ENCODE assay signal across 1 cellular context in the genomic region with DNA sequence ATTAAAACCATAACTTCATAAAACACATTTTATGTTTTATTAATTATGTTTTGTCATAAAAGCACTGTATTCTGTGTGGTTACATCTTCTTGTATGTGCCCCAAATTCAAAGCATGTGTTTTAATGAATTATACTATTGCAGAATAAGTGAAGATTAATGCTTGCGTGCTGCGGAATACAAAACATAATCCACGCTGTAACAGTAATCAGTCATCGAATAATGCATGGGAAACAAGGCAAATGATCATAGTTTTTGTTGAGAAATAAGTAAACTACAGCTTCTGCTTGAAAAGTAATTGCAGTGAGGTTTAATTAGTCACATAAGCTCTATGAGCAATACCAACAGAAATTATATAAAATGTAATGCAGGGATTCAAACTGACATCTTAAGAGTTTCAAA.
TF ChIP-seq lines count a peak whose summit lies in the region.

No MANE protein-coding gene starts in this region.

TF ChIP-seq in GM23338, 12 proteins besides CTCF, POLR2A, EP300 and RAD21 (continued from another document):
- TF ChIP-seq, protein P1, sequence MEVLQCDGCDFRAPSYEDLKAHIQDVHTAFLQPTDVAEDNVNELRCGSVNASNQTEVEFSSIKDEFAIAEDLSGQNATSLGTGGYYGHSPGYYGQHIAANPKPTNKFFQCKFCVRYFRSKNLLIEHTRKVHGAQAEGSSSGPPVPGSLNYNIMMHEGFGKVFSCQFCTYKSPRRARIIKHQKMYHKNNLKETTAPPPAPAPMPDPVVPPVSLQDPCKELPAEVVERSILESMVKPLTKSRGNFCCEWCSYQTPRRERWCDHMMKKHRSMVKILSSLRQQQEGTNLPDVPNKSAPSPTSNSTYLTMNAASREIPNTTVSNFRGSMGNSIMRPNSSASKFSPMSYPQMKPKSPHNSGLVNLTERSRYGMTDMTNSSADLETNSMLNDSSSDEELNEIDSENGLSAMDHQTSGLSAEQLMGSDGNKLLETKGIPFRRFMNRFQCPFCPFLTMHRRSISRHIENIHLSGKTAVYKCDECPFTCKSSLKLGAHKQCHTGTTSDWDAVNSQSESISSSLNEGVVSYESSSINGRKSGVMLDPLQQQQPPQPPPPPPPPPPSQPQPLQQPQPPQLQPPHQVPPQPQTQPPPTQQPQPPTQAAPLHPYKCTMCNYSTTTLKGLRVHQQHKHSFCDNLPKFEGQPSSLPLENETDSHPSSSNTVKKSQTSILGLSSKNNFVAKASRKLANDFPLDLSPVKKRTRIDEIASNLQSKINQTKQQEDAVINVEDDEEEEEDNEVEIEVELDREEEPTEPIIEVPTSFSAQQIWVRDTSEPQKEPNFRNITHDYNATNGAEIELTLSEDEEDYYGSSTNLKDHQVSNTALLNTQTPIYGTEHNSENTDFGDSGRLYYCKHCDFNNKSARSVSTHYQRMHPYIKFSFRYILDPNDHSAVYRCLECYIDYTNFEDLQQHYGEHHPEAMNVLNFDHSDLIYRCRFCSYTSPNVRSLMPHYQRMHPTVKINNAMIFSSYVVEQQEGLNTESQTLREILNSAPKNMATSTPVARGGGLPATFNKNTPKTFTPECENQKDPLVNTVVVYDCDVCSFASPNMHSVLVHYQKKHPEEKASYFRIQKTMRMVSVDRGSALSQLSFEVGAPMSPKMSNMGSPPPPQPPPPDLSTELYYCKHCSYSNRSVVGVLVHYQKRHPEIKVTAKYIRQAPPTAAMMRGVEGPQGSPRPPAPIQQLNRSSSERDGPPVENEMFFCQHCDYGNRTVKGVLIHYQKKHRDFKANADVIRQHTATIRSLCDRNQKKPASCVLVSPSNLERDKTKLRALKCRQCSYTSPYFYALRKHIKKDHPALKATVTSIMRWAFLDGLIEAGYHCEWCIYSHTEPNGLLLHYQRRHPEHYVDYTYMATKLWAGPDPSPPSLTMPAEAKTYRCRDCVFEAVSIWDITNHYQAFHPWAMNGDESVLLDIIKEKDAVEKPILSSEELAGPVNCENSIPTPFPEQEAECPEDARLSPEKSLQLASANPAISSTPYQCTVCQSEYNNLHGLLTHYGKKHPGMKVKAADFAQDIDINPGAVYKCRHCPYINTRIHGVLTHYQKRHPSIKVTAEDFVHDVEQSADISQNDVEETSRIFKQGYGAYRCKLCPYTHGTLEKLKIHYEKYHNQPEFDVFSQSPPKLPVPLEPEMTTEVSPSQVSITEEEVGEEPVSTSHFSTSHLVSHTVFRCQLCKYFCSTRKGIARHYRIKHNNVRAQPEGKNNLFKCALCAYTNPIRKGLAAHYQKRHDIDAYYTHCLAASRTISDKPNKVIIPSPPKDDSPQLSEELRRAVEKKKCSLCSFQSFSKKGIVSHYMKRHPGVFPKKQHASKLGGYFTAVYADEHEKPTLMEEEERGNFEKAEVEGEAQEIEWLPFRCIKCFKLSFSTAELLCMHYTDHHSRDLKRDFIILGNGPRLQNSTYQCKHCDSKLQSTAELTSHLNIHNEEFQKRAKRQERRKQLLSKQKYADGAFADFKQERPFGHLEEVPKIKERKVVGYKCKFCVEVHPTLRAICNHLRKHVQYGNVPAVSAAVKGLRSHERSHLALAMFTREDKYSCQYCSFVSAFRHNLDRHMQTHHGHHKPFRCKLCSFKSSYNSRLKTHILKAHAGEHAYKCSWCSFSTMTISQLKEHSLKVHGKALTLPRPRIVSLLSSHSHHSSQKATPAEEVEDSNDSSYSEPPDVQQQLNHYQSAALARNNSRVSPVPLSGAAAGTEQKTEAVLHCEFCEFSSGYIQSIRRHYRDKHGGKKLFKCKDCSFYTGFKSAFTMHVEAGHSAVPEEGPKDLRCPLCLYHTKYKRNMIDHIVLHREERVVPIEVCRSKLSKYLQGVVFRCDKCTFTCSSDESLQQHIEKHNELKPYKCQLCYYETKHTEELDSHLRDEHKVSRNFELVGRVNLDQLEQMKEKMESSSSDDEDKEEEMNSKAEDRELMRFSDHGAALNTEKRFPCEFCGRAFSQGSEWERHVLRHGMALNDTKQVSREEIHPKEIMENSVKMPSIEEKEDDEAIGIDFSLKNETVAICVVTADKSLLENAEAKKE (CRISPR knock-in tag; IDR thresholded peaks at IDR 0.05) = no peak
- no peak for TF ChIP-seq EZH2phosphoT487 (IDR thresholded peaks at IDR 0.05; ENCODE audit: unreplicated experiment)
